ENCODE assay signal across 8 cellular contexts in genomic region chr4:82890602-82890912, GRCh38. TPM values are rescaled to one million over a fixed set of nuclear protein-coding genes. Genes with fewer than 3 reads are reported as not detected.
DNase-seq lines count a peak whose midpoint lies in the region; ATAC-seq and TF ChIP-seq lines count a peak whose summit lies in the region.

No MANE protein-coding gene starts in this region.

- in situ Hi-C loops in brain microvascular endothelial cell (cut with HindIII; ENCODE audit: low pct_ligation_motif_present, low sequenced_read_pairs): no loop called here

- H3K36me3 ChIP-seq in HUES64 (ENCODE audit: insufficient read depth, low read length) (peaks cover 31% of the 10 kb centered on the region), brain microvascular endothelial cell (replicated peaks) (peaks cover 22% of the 10 kb centered on the region), mesodermal cell (ENCODE audit: control insufficient read depth, insufficient read depth, low read length) (peaks cover 36% of the 10 kb centered on the region), aorta (ENCODE audit: control insufficient read depth in 1 of 2, insufficient read depth in 2 of 2, low read length in 1 of 2) (peaks cover 0 to 3% of the 10 kb centered on the region in 2 donors)

- H3K9me3 ChIP-seq in HUES64 (ENCODE audit: insufficient read depth, low read depth, low read length): no peaks in the 10 kb centered on the region
- H3K9me3 ChIP-seq in mesodermal cell (ENCODE audit: control insufficient read depth, low read length): no peaks in the 10 kb centered on the region
- no peaks in the 10 kb centered on the region for H3K9me3 ChIP-seq in aorta (ENCODE audit: control insufficient read depth, low read length)

- peak overlapping the region; percentile 98 for H3K9ac ChIP-seq in HUES64 (ENCODE audit: low read depth, low read length)

- intact Hi-C loops in aorta (cut with DNase I): loop anchor here (2.0 to 10.0 kb wide), 3 partner anchors 124 to 516 kb away; partner anchors contain the start of genes COPS4 (in 1 of the 2), HNRNPD (in 1 of the 2) and LIN54 (in 1 of the 2)

- no peak for DNase-seq in brain microvascular endothelial cell
- DNase-seq in aorta: no peak
- DNase-seq in T1000 (lab: John Stamatoyannopoulos, UW): no peak

- WGBS in HUES64: under 1% methylated on average over 14 of the region's 14 CpGs
- WGBS in mesodermal cell (ENCODE audit: insufficient coverage in 2 of 2), 2 experiments: 0 to 1% methylated on average over 14 of the region's 14 CpGs
- WGBS in aorta, 2 donors: 0% methylated on average over 14 of the region's 14 CpGs

- H3K4me3 ChIP-seq in GM08714 (ENCODE audit: low read length): peak overlapping the region; percentile 93
- H3K4me3 ChIP-seq in HUES64 (ENCODE audit: low read length): peak overlapping the region; percentile 97
- peak overlapping the region; percentile 94 for H3K4me3 ChIP-seq in brain microvascular endothelial cell (ENCODE audit: low read depth, low read length)
- H3K4me3 ChIP-seq in mesodermal cell (ENCODE audit: extremely low read depth, insufficient read depth, low read length, poor library complexity, severe bottlenecking): peak overlapping the region; percentile 96
- peak overlapping the region; percentile 85 to 94 for H3K4me3 ChIP-seq in aorta (ENCODE audit: low read length in 2 of 2)

- H3K4me1 ChIP-seq in HUES64 (ENCODE audit: insufficient read depth, low read length): peaks cover 7% of the 10 kb centered on the region; the same call in 1 of the 2 replicates
- peaks cover 18% of the 10 kb centered on the region for H3K4me1 ChIP-seq in mesodermal cell (ENCODE audit: control insufficient read depth, insufficient read depth, low read length, poor library complexity, severe bottlenecking)
- H3K4me1 ChIP-seq in aorta (ENCODE audit: control insufficient read depth in 1 of 2, insufficient read depth in 2 of 2, low read length in 2 of 2): peaks cover 0 to 1% of the 10 kb centered on the region in 2 donors

- H3K27me3 ChIP-seq in HUES64 (ENCODE audit: insufficient read depth, low read length): no peaks in the 10 kb centered on the region
- no peaks in the 10 kb centered on the region for H3K27me3 ChIP-seq in brain microvascular endothelial cell (replicated peaks)
- H3K27me3 ChIP-seq in aorta (ENCODE audit: control insufficient read depth in 1 of 2, insufficient read depth in 2 of 2, low read length in 1 of 2): no peaks in the 10 kb centered on the region

- no peak for TF ChIP-seq CTCF in brain microvascular endothelial cell (IDR thresholded peaks at IDR 0.05; ENCODE audit: low read depth, low read length, missing control alignments)

- ATAC-seq in aorta (ENCODE audit: low FRiP score): no peak
- no peak for ATAC-seq in GM18907 (IDR thresholded peaks at IDR 0.05; ENCODE audit: unreplicated experiment)
- ATAC-seq in GM21367 (IDR thresholded peaks at IDR 0.05; ENCODE audit: unreplicated experiment): no peak

- peak overlapping the region; percentile 96 for H3K27ac ChIP-seq in HUES64 (ENCODE audit: low read depth, low read length)
- peak overlapping the region; percentile 97 for H3K27ac ChIP-seq in brain microvascular endothelial cell
- H3K27ac ChIP-seq in mesodermal cell (ENCODE audit: low read depth, low read length, severe bottlenecking): peak overlapping the region; percentile 99
- H3K27ac ChIP-seq in aorta (ENCODE audit: low read depth in 1 of 2, low read length in 2 of 2): peak overlapping the region; percentile 86 to 99

RNA-seq across cellular contexts. Expression of gene SEC31A, which starts 0.4 kb away (rescaled TPM):
- polyA plus RNA-seq in HUES64 (2013, experiment 1 of 2): 86.6 TPM
- 92.7 TPM for polyA plus RNA-seq in HUES64 (2013, experiment 2 of 2)
- 261 TPM for polyA plus RNA-seq in mesodermal cell (2013, experiment 1 of 2)
- polyA plus RNA-seq in mesodermal cell (2013, experiment 2 of 2): 262 TPM
- total RNA-seq in aorta: 100 to 1,000 TPM; 297 to 338 TPM
- polyA plus RNA-seq in aorta: 100 to 1,000 TPM; 100 to 165 TPM

RNA-seq across cellular contexts. Expression of gene THAP9, which starts 10.0 kb away (rescaled TPM):
- polyA plus RNA-seq in HUES64 (2013, experiment 1 of 2): 12.6 TPM
- 12.2 TPM for polyA plus RNA-seq in HUES64 (2013, experiment 2 of 2)
- 6.6 TPM for polyA plus RNA-seq in mesodermal cell (2013, experiment 1 of 2)
- polyA plus RNA-seq in mesodermal cell (2013, experiment 2 of 2): 9.0 TPM
- total RNA-seq in aorta: 1 to 10 TPM; 2.6 to 6.5 TPM
- 1 to 10 TPM; 1.6 to 2.6 TPM for polyA plus RNA-seq in aorta
